Comparison of ENCODE assay signal across 11 cellular contexts in the genomic region with DNA sequence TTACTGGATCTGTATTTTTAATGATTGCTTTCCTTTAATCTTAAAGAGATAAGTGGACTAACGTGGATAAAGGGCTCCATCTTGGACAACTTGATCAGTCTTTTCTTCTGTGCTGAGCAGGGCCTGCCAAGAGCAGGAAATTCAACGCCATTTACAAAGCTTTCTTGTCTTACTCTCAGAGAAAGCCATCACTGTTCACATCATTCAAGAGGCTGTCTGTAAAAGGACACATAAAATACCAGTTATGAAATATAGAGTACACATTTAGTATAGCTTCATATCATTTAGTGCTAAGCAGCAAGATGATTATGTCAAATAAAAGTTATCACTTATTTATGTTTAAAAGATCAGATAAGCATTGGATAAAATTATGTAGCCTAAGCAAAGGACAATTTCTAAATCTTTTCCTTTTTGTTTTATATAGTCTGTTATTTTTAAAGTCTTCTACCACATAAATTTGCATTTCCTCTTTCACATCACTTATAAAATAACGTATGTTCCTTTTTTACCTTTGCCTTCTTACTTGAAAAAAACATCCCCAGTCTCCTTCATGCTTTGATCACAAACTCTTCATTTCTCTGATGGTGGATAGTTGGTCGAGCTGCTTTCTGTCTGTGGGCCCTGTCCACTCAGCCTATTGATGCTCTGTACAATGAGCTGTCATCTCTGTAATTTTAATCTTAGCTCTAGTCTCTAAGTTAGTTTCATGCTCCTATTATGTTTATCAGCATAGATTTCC. TPM values are rescaled to one million over a fixed set of nuclear protein-coding genes. Genes with fewer than 3 reads are reported as not detected.
DNase-seq lines count a peak whose midpoint lies in the region; ATAC-seq, FAIRE-seq and TF ChIP-seq lines count a peak whose summit lies in the region.
"Had no signal": no experiment of that assay in that cellular context is flagged by ENCODE, and none has a peak within 500 bp of the region (broad histone marks: within the 10 kb centered on the region; RNA-seq: fewer than 3 reads in every experiment).

No MANE protein-coding gene starts in this region.

- no peak overlapping the region for H3K4me3 ChIP-seq in esophagus muscularis mucosa

- H3K27ac ChIP-seq in 22Rv1 (peak overlapping the region; percentile 81), esophagus muscularis mucosa (replicated peaks in 1 of 4) (no peak overlapping the region)

- H3K27me3 Mint-ChIP-seq in WTC11 (ENCODE audit: low read depth) (no peaks in the 10 kb centered on the region; the same call in 1 of the 2 replicates), mesothelial cell of epicardium (ENCODE audit: low read depth) (peaks cover 4% of the 10 kb centered on the region)

- no peak for TF ChIP-seq CTCF in 22Rv1 (IDR thresholded peaks at IDR 0.05)
- no peak for TF ChIP-seq CTCF in WTC11 (IDR thresholded peaks at IDR 0.05)
- no peak for TF ChIP-seq CTCF in mesothelial cell of epicardium (IDR thresholded peaks at IDR 0.05; ENCODE audit: unreplicated experiment)
- no peak for TF ChIP-seq CTCF in esophagus muscularis mucosa (IDR thresholded peaks at IDR 0.05)

- H3K36me3 ChIP-seq in esophagus muscularis mucosa, result peaks cover 0 to 6% (median 0%) of the 10 kb centered on the region in 4 donors

- H3K9me3 ChIP-seq in esophagus muscularis mucosa, result no peaks in the 10 kb centered on the region
- H3K9me3 ChIP-seq: esophagus squamous epithelium had no signal

- peak overlapping the region; percentile 97 for H3K4me3 Mint-ChIP-seq in WTC11
- H3K4me3 Mint-ChIP-seq in mesothelial cell of epicardium, result no peak overlapping the region

- peak; percentile 57 for FAIRE-seq in GM18507 (lab: Jason Lieb, UNC)
- FAIRE-seq: kidney had no signal

- whole genome bisulfite sequencing in esophagus muscularis mucosa, result 70% methylated on average over 4 of the region's 4 CpGs

- CTCF ChIA-PET in WTC11 (lab: Charles Lee), result interaction anchor here (1.0 to 3.5 kb wide), 4 partner anchors 26 to 60 kb away, joined by 3 to 20 read pairs (median 5); no protein-coding TSS in a partner anchor

- DNase-seq in GM18507 (ENCODE audit: extremely low spot score, insufficient read length, low read depth), result no peak
- no peak for DNase-seq in WTC11 (ENCODE audit: low spot score)
- no peak for DNase-seq in mesothelial cell of epicardium (ENCODE audit: low spot score in 2 of 2, unreplicated experiment in 2 of 2)
- DNase-seq in esophagus muscularis mucosa (ENCODE audit: extremely low spot score), result no peak
- DNase-seq in stimulated activated naive CD4-positive, alpha-beta T cell treated with Interleukin-2 at 50 U/mL for 16 hours (lab: John Stamatoyannopoulos, UW), result no peak
- no peak for DNase-seq in middle frontal gyrus (ENCODE audit: extremely low spot score, low spot score)
- DNase-seq: esophagus squamous epithelium, kidney, NCI-H2107 had no signal

- TF ChIP-seq EP300 in esophagus muscularis mucosa (IDR thresholded peaks at IDR 0.05), result no peak

- H3K36me3 Mint-ChIP-seq in WTC11 (peaks cover 11% of the 10 kb centered on the region), mesothelial cell of epicardium (no peaks in the 10 kb centered on the region)

- intact Hi-C loops in esophagus muscularis mucosa (cut with DNase I), result loop anchor here (5.0 kb wide), 2 partner anchors 63 to 78 kb away; a partner anchor contains a TSS

- H3K4me1 Mint-ChIP-seq in WTC11 (peaks cover 57% of the 10 kb centered on the region), mesothelial cell of epicardium (peaks cover 54% of the 10 kb centered on the region)

- ATAC-seq in WTC11 (no peak), GM21423 (IDR thresholded peaks at IDR 0.05; ENCODE audit: unreplicated experiment) (no peak)

- H3K27ac Mint-ChIP-seq in WTC11 (peak overlapping the region; percentile 100), mesothelial cell of epicardium (peak overlapping the region; percentile 100)

- peaks cover 0 to 5% (median 0%) of the 10 kb centered on the region in 4 donors for H3K27me3 ChIP-seq in esophagus muscularis mucosa
- H3K27me3 ChIP-seq: esophagus squamous epithelium had no signal

- peaks cover 5 to 29% (median 26%) of the 10 kb centered on the region in 4 donors for H3K4me1 ChIP-seq in esophagus muscularis mucosa

- peaks cover 8% of the 10 kb centered on the region for H3K9me3 Mint-ChIP-seq in WTC11
- no peaks in the 10 kb centered on the region for H3K9me3 Mint-ChIP-seq in mesothelial cell of epicardium

- POLR2A ChIA-PET in WTC11 (lab: Charles Lee), result interaction anchor here (0.7 to 4.0 kb wide), 3 partner anchors 34 to 80 kb away, joined by 5 to 32 read pairs (median 7); a partner anchor contains a TSS

- no peak for TF ChIP-seq POLR2A in esophagus muscularis mucosa (IDR thresholded peaks at IDR 0.05; ENCODE audit: low read depth)

TF ChIP-seq in WTC11, 78 proteins besides CTCF, POLR2A, EP300 and RAD21 (continues in another document):
- no peak for TF ChIP-seq ZNF423 (CRISPR knock-in tag; IDR thresholded peaks at IDR 0.05)
- TF ChIP-seq, protein P1, sequence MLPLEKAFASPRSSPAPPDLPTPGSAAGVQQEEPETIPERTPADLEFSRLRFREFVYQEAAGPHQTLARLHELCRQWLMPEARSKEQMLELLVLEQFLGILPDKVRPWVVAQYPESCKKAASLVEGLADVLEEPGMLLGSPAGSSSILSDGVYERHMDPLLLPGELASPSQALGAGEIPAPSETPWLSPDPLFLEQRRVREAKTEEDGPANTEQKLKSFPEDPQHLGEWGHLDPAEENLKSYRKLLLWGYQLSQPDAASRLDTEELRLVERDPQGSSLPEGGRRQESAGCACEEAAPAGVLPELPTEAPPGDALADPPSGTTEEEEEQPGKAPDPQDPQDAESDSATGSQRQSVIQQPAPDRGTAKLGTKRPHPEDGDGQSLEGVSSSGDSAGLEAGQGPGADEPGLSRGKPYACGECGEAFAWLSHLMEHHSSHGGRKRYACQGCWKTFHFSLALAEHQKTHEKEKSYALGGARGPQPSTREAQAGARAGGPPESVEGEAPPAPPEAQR (CRISPR knock-in tag; IDR thresholded peaks at IDR 0.05), result no peak
- TF ChIP-seq, protein P2, sequence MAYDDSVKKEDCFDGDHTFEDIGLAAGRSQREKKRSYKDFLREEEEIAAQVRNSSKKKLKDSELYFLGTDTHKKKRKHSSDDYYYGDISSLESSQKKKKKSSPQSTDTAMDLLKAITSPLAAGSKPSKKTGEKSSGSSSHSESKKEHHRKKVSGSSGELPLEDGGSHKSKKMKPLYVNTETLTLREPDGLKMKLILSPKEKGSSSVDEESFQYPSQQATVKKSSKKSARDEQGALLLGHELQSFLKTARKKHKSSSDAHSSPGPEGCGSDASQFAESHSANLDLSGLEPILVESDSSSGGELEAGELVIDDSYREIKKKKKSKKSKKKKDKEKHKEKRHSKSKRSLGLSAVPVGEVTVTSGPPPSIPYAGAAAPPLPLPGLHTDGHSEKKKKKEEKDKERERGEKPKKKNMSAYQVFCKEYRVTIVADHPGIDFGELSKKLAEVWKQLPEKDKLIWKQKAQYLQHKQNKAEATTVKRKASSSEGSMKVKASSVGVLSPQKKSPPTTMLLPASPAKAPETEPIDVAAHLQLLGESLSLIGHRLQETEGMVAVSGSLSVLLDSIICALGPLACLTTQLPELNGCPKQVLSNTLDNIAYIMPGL (CRISPR knock-in tag; IDR thresholded peaks at IDR 0.05), result no peak
- TF ChIP-seq, protein P3, sequence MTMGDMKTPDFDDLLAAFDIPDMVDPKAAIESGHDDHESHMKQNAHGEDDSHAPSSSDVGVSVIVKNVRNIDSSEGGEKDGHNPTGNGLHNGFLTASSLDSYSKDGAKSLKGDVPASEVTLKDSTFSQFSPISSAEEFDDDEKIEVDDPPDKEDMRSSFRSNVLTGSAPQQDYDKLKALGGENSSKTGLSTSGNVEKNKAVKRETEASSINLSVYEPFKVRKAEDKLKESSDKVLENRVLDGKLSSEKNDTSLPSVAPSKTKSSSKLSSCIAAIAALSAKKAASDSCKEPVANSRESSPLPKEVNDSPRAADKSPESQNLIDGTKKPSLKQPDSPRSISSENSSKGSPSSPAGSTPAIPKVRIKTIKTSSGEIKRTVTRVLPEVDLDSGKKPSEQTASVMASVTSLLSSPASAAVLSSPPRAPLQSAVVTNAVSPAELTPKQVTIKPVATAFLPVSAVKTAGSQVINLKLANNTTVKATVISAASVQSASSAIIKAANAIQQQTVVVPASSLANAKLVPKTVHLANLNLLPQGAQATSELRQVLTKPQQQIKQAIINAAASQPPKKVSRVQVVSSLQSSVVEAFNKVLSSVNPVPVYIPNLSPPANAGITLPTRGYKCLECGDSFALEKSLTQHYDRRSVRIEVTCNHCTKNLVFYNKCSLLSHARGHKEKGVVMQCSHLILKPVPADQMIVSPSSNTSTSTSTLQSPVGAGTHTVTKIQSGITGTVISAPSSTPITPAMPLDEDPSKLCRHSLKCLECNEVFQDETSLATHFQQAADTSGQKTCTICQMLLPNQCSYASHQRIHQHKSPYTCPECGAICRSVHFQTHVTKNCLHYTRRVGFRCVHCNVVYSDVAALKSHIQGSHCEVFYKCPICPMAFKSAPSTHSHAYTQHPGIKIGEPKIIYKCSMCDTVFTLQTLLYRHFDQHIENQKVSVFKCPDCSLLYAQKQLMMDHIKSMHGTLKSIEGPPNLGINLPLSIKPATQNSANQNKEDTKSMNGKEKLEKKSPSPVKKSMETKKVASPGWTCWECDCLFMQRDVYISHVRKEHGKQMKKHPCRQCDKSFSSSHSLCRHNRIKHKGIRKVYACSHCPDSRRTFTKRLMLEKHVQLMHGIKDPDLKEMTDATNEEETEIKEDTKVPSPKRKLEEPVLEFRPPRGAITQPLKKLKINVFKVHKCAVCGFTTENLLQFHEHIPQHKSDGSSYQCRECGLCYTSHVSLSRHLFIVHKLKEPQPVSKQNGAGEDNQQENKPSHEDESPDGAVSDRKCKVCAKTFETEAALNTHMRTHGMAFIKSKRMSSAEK (CRISPR knock-in tag; IDR thresholded peaks at IDR 0.05; ENCODE audit: borderline replicate concordance), result no peak
- TF ChIP-seq, protein P4, sequence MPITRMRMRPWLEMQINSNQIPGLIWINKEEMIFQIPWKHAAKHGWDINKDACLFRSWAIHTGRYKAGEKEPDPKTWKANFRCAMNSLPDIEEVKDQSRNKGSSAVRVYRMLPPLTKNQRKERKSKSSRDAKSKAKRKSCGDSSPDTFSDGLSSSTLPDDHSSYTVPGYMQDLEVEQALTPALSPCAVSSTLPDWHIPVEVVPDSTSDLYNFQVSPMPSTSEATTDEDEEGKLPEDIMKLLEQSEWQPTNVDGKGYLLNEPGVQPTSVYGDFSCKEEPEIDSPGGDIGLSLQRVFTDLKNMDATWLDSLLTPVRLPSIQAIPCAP (CRISPR knock-in tag; IDR thresholded peaks at IDR 0.05), result no peak
- TF ChIP-seq JAZF1 (CRISPR knock-in tag; IDR thresholded peaks at IDR 0.05), result no peak
- TF ChIP-seq, protein P5, sequence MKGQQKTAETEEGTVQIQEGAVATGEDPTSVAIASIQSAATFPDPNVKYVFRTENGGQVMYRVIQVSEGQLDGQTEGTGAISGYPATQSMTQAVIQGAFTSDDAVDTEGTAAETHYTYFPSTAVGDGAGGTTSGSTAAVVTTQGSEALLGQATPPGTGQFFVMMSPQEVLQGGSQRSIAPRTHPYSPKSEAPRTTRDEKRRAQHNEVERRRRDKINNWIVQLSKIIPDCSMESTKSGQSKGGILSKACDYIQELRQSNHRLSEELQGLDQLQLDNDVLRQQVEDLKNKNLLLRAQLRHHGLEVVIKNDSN (CRISPR knock-in tag; IDR thresholded peaks at IDR 0.05), result no peak
- TF ChIP-seq ZNF219 (CRISPR knock-in tag; IDR thresholded peaks at IDR 0.05; ENCODE audit: borderline replicate concordance), result no peak

RNA-seq across cellular contexts. Expression of a gene that starts 2.1 kb away (rescaled TPM):
- total RNA-seq in WTC11 (2021) (18.9 to 20.8 TPM (median 20.4 TPM) in 3 replicates), mesothelial cell of epicardium (84.5 to 89.3 TPM (median 86.5 TPM) in 3 replicates), esophagus muscularis mucosa (10 to 100 TPM; 25.7 to 33.3 (median 26.2) TPM)
